1 cellular context compared by ENCODE assay signal in genomic region chr17:57413848-57414651, GRCh38.
TF ChIP-seq lines count a peak whose summit lies in the region.

No MANE protein-coding gene starts in this region.

TF ChIP-seq in HepG2, 621 proteins besides CTCF, POLR2A, EP300 and RAD21 (continued from another document and continues in another):
- TF ChIP-seq AHDC1 (CRISPR knock-in tag; IDR thresholded peaks at IDR 0.05; ENCODE audit: borderline replicate concordance) (peak; percentile 98), ZNF280D (CRISPR knock-in tag; IDR thresholded peaks at IDR 0.05) (peak; percentile 65; the same call in 1 of the 2 replicates), ZNF451 (CRISPR knock-in tag; IDR thresholded peaks at IDR 0.05) (no peak), THAP11 (CRISPR knock-in tag; IDR thresholded peaks at IDR 0.05) (peak; percentile 82), KLF16 (CRISPR knock-in tag; IDR thresholded peaks at IDR 0.05) (peak in 1 of 2 experiments; percentile 95; a peak in 2 of 4 replicates), SRF (IDR thresholded peaks at IDR 0.05; ENCODE audit: low read depth, low read length) (peak; percentile 51; the same call in 1 of the 2 replicates), ZNF770 (CRISPR knock-in tag; IDR thresholded peaks at IDR 0.05) (peak; percentile 99), NFIC (IDR thresholded peaks at IDR 0.05; ENCODE audit: low read length) (peak; percentile 69), ZNF383 (CRISPR knock-in tag; IDR thresholded peaks at IDR 0.05; ENCODE audit: borderline replicate concordance) (no peak), RBM22 (optimal IDR thresholded peaks at IDR 0.05; ENCODE audit: low read length) (peak; percentile 91), ZNF619 (CRISPR knock-in tag; IDR thresholded peaks at IDR 0.05) (peak; percentile 52; the same call in 1 of the 2 replicates), HMGA1 (CRISPR knock-in tag; conservative IDR thresholded peaks at IDR 0.05) (no peak), REL (CRISPR knock-in tag; conservative IDR thresholded peaks at IDR 0.05) (no peak), ZSCAN30 (CRISPR knock-in tag; IDR thresholded peaks at IDR 0.05) (no peak), ESRRA (CRISPR knock-in tag; IDR thresholded peaks at IDR 0.05; ENCODE audit: low read depth) (peak; percentile 86), RBM39 (IDR thresholded peaks at IDR 0.05; ENCODE audit: low read depth, low read length, poor library complexity, severe bottlenecking) (no peak), HNF4A (CRISPR knock-in tag; IDR thresholded peaks at IDR 0.05) (peak; percentile 94), ZNF556 (CRISPR knock-in tag; IDR thresholded peaks at IDR 0.05; ENCODE audit: borderline replicate concordance) (peak; percentile 83; the same call in 1 of the 2 replicates), ZBTB1 (CRISPR knock-in tag; IDR thresholded peaks at IDR 0.05; ENCODE audit: borderline replicate concordance) (no peak), IRX3 (CRISPR knock-in tag; IDR thresholded peaks at IDR 0.05; ENCODE audit: borderline replicate concordance, low read depth) (0 out of 2 replicates have a peak, but pooled peaks have one; percentile 62), ARNT2 (CRISPR knock-in tag; IDR thresholded peaks at IDR 0.05; ENCODE audit: low read depth) (no peak; the same call in 1 of the 2 replicates), ZNF616 (CRISPR knock-in tag; IDR thresholded peaks at IDR 0.05; ENCODE audit: low read depth) (no peak), ZNF335 (CRISPR knock-in tag; IDR thresholded peaks at IDR 0.05) (peak; percentile 80; the same call in 1 of the 2 replicates), IKZF1 (IDR thresholded peaks at IDR 0.05) (no peak), HOXA9 (CRISPR knock-in tag; IDR thresholded peaks at IDR 0.05; ENCODE audit: borderline replicate concordance) (no peak), MZF1 (CRISPR knock-in tag; IDR thresholded peaks at IDR 0.05; ENCODE audit: borderline replicate concordance) (no peak), ZNF766 (CRISPR knock-in tag; IDR thresholded peaks at IDR 0.05; ENCODE audit: borderline replicate concordance) (no peak), ZNF224 (CRISPR knock-in tag; IDR thresholded peaks at IDR 0.05) (no peak), ZNF776 (CRISPR knock-in tag; IDR thresholded peaks at IDR 0.05) (no peak), KDM3A (CRISPR knock-in tag; IDR thresholded peaks at IDR 0.05; ENCODE audit: low read depth) (peak; percentile 84), BHLHE40 (IDR thresholded peaks at IDR 0.05; ENCODE audit: low read length) (0 out of 2 replicates have a peak, but pooled peaks have one; percentile 47), GMEB2 (CRISPR knock-in tag; IDR thresholded peaks at IDR 0.05; ENCODE audit: low read depth) (no peak; the same call in 1 of the 2 replicates), ZFP36L1 (CRISPR knock-in tag; IDR thresholded peaks at IDR 0.05) (no peak; the same call in 1 of the 2 replicates), TRIM22 (IDR thresholded peaks at IDR 0.05) (no peak), BCL3 (CRISPR knock-in tag; IDR thresholded peaks at IDR 0.05) (no peak), ZBTB7B (CRISPR knock-in tag; IDR thresholded peaks at IDR 0.05) (peak; percentile 89), CSRNP1 (CRISPR knock-in tag; IDR thresholded peaks at IDR 0.05) (no peak), MED8 (CRISPR knock-in tag; IDR thresholded peaks at IDR 0.05; ENCODE audit: insufficient replicate concordance) (no peak), ZNF512B (CRISPR knock-in tag; IDR thresholded peaks at IDR 0.05; ENCODE audit: borderline replicate concordance) (no peak), PLRG1 (conservative IDR thresholded peaks at IDR 0.05) (no peak), ZBTB26 (CRISPR knock-in tag; IDR thresholded peaks at IDR 0.05; ENCODE audit: borderline replicate concordance) (peak; percentile 66; the same call in 1 of the 2 replicates)
